In the genomic region with DNA sequence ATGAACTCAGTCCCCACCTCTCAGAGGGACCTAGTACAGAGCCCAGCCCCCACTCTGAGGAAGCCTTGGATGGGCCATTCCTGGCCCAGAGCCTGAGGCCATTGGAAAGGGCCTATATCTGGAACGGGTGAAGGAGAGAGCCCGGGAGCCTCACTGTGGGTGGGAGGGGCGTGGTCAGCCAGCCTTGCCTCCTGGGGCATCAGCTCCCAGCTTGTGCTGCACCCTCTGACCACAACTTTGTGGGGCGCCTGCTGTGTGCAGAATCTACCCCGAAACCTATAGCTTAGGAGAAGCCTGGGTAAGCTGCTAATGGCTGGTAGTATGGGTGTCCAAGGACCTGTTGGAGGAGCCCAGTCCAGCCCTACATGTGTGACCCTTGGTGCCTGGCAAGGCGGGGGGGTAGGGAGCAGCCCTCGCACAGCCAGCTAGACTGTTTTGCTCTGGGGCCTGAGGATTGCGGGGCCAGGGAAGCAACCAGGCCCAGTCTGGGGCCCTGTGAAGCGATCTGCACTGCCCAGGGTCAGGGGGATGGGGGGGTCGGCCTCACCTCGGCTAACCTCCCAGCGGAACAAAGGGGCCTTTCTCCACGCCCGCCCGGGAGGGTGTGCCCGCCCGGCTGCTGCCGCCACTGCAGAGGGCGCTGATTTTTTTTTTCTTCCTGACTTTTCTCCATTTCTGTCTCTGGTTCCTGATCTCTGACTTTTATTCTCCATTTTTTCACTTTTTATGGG, we compare ENCODE assay signal across 9 cellular contexts. TPM values are rescaled to one million over a fixed set of nuclear protein-coding genes. Genes with fewer than 3 reads are reported as not detected.
DNase-seq lines count a peak whose midpoint lies in the region; ATAC-seq, FAIRE-seq and TF ChIP-seq lines count a peak whose summit lies in the region.
"Had no signal": no experiment of that assay in that cellular context is flagged by ENCODE, and none has a peak within 500 bp of the region (broad histone marks: within the 10 kb centered on the region; RNA-seq: fewer than 3 reads in every experiment).

No MANE protein-coding gene starts in this region.

- POLR2A ChIA-PET in activated naive CD8-positive, alpha-beta T cell treated with anti-CD3 and anti-CD28 coated beads, Interleukin-2, amount 10 ng/mL, durations not matched to agents 7 days and 5 days (lab: Charles Lee), result interaction anchor here (2.2 kb wide), 1 partner anchor 75 kb away, joined by 7 read pairs; no protein-coding TSS in a partner anchor

- no peak for ATAC-seq in activated naive CD8-positive, alpha-beta T cell treated with anti-CD3 and anti-CD28 coated beads, Interleukin-2, amount 10 ng/mL, durations not matched to agents 7 days and 5 days (ENCODE audit: low read depth)
- ATAC-seq in HG03520 (IDR thresholded peaks at IDR 0.05; ENCODE audit: unreplicated experiment), result no peak

- H3K27ac ChIP-seq in iPS-18a (ENCODE audit: low read length) (no peak overlapping the region), testis (peak overlapping the region; percentile 63 to 81)
- H3K27ac ChIP-seq: HL-60 had no signal

- peaks cover 26% of the 10 kb centered on the region for H3K4me1 ChIP-seq in iPS-18a (ENCODE audit: control insufficient read depth, low read depth, low read length)
- H3K4me1 ChIP-seq in testis, result peaks cover 85% of the 10 kb centered on the region

- H3K27me3 Mint-ChIP-seq in activated naive CD8-positive, alpha-beta T cell treated with anti-CD3 and anti-CD28 coated beads, Interleukin-2, amount 10 ng/mL, durations not matched to agents 7 days and 5 days, result peaks cover 21% of the 10 kb centered on the region

- H3K4me3 ChIP-seq in iPS-18a (ENCODE audit: low read length) (peak overlapping the region; percentile 64), testis (peak overlapping the region; percentile 15 to 57)

- intact Hi-C loops in testis (cut with DNase I; ENCODE audit: low total_unique reads), result loop anchor here (5.0 kb wide), 1 partner anchor 78 kb away; no protein-coding TSS in a partner anchor

- TF ChIP-seq POLR2A in testis (IDR thresholded peaks at IDR 0.05), result no peak

- H3K9ac ChIP-seq in iPS-18a (ENCODE audit: low read length), result no peak overlapping the region

- H3K36me3 Mint-ChIP-seq in activated naive CD8-positive, alpha-beta T cell treated with anti-CD3 and anti-CD28 coated beads, Interleukin-2, amount 10 ng/mL, durations not matched to agents 7 days and 5 days, result no peaks in the 10 kb centered on the region

- 10 to 14% methylated on average over 11 to 19 of the region's 19 CpGs for WGBS in testis, 2 donors

- H3K9me3 ChIP-seq in iPS-18a (ENCODE audit: control insufficient read depth, low read depth, low read length), result no peaks in the 10 kb centered on the region
- H3K9me3 ChIP-seq in testis, result no peaks in the 10 kb centered on the region

- no peak for TF ChIP-seq CTCF in testis (IDR thresholded peaks at IDR 0.05)

- no peaks in the 10 kb centered on the region for H3K36me3 ChIP-seq in iPS-18a (ENCODE audit: control insufficient read depth, low read depth, low read length)
- no peaks in the 10 kb centered on the region for H3K36me3 ChIP-seq in testis (ENCODE audit: low read depth, missing control alignments)

- no peaks in the 10 kb centered on the region for H3K9me3 Mint-ChIP-seq in activated naive CD8-positive, alpha-beta T cell treated with anti-CD3 and anti-CD28 coated beads, Interleukin-2, amount 10 ng/mL, durations not matched to agents 7 days and 5 days

- H3K27ac Mint-ChIP-seq in activated naive CD8-positive, alpha-beta T cell treated with anti-CD3 and anti-CD28 coated beads, Interleukin-2, amount 10 ng/mL, durations not matched to agents 7 days and 5 days, result no peak overlapping the region

- H3K4me3 Mint-ChIP-seq in activated naive CD8-positive, alpha-beta T cell treated with anti-CD3 and anti-CD28 coated beads, Interleukin-2, amount 10 ng/mL, durations not matched to agents 7 days and 5 days, result peak overlapping the region; percentile 79

- H3K27me3 ChIP-seq in iPS-18a (ENCODE audit: control insufficient read depth, insufficient read depth, low read length) (peaks cover 93% of the 10 kb centered on the region), testis (no peaks in the 10 kb centered on the region)

- DNase-seq in HTR-8/SVneo (ENCODE audit: insufficient read length, low spot score), result no peak
- DNase-seq in activated naive CD8-positive, alpha-beta T cell treated with anti-CD3 and anti-CD28 coated beads, Interleukin-2, amount 10 ng/mL, durations not matched to agents 7 days and 5 days, result no peak
- DNase-seq in testis, result peak; percentile 72
- DNase-seq in SIG-M5 (lab: John Stamatoyannopoulos, UW), result no peak
- DNase-seq in DMS79 treated with DMSO at 0.1 percent for 48 hours (lab: John Stamatoyannopoulos, UW), result no peak

- FAIRE-seq in HTR-8/SVneo (lab: Jason Lieb, UNC), result peak; percentile 20
- FAIRE-seq: bronchial epithelial cell had no signal

- peaks cover 10% of the 10 kb centered on the region for H3K4me1 Mint-ChIP-seq in activated naive CD8-positive, alpha-beta T cell treated with anti-CD3 and anti-CD28 coated beads, Interleukin-2, amount 10 ng/mL, durations not matched to agents 7 days and 5 days

RNA-seq across cellular contexts. Expression of gene LYL1, which starts 42.3 kb away (rescaled TPM):
- 1 to 10 TPM; 3.7 TPM for total RNA-seq in activated naive CD8-positive, alpha-beta T cell treated with anti-CD3 and anti-CD28 coated beads, Interleukin-2, amount 10 ng/mL, durations not matched to agents 7 days and 5 days
- total RNA-seq in testis, result 10 to 100 TPM; 15.9 to 35.8 TPM
- polyA plus RNA-seq in testis (ENCODE audit: insufficient read depth, low read depth, low replicate concordance), result 21.9 TPM

RNA-seq across cellular contexts. Expression of gene TRMT1, which starts 56.1 kb away (rescaled TPM):
- total RNA-seq in activated naive CD8-positive, alpha-beta T cell treated with anti-CD3 and anti-CD28 coated beads, Interleukin-2, amount 10 ng/mL, durations not matched to agents 7 days and 5 days, result 10 to 100 TPM; 54.3 to 55.8 TPM
- 10 to 100 TPM; 44.8 to 50.0 TPM for total RNA-seq in testis
- 35.9 TPM for polyA plus RNA-seq in testis (ENCODE audit: insufficient read depth, low read depth, low replicate concordance)

RNA-seq across cellular contexts. Expression of gene NACC1, which starts 57.7 kb away (rescaled TPM):
- 10 to 100 TPM; 56.3 to 57.2 TPM for total RNA-seq in activated naive CD8-positive, alpha-beta T cell treated with anti-CD3 and anti-CD28 coated beads, Interleukin-2, amount 10 ng/mL, durations not matched to agents 7 days and 5 days
- total RNA-seq in testis, result 100 to 1,000 TPM in 1 of 2 donors, 10 to 100 TPM in 1; 75.9 to 102 TPM
- 38.2 TPM for polyA plus RNA-seq in testis (ENCODE audit: insufficient read depth, low read depth, low replicate concordance)
